12 cellular contexts compared by ENCODE assay signal in genomic region chr10:74921744-74922143, GRCh38.
DNase-seq lines count a peak whose midpoint lies in the region; ATAC-seq, FAIRE-seq and TF ChIP-seq lines count a peak whose summit lies in the region.
"Had no signal": no experiment of that assay in that cellular context is flagged by ENCODE, and none has a peak within 500 bp of the region (broad histone marks: within the 10 kb centered on the region; RNA-seq: fewer than 3 reads in every experiment).

No MANE protein-coding gene starts in this region.

- no peaks in the 10 kb centered on the region for H3K36me3 ChIP-seq in K562 (ENCODE audit: control insufficient read depth, insufficient read depth, low read length)
- H3K36me3 ChIP-seq in pancreas = no peaks in the 10 kb centered on the region

- POLR2A ChIA-PET in K562 (lab: Yijun Ruan, JAX) = interaction anchor here (0.8 to 2.4 kb wide), 7 partner anchors 9 to 90 kb away, joined by 3 to 9 read pairs (median 3); no protein-coding TSS in a partner anchor

- in situ Hi-C loops in G401 (cut with HindIII; ENCODE audit: low sequenced_read_pairs) = no loop called here
- in situ Hi-C loops in K562 (cut with MboI) = no loop called here

- BruUV-seq in K562 (replicated peaks; lab: Mats Ljungman, UMichigan) = no TSS peak

- no peak for TF ChIP-seq POLR2A in K562 (conservative IDR thresholded peaks at IDR 0.05)

- H3K4me1 ChIP-seq in K562 (replicated peaks in 1 of 2; ENCODE audit: control insufficient read depth in 2 of 2, insufficient read depth in 2 of 2, low read length in 2 of 2) (peaks cover 9 to 14% of the 10 kb centered on the region in 2 experiments; a peak in 3 of 5 replicates), pancreas (peaks cover 48 to 52% (median 49%) of the 10 kb centered on the region in 3 donors)

- 3% methylated on average over 2 of the region's 2 CpGs for WGBS in K562 (ENCODE audit: insufficient coverage, low coverage, missing lambda C conversion rate)
- WGBS in pancreas, 2 donors = 14% methylated on average over 2 of the region's 2 CpGs

- H3K27ac ChIP-seq in K562 (ENCODE audit: extremely low read depth, low read depth, low read length) = no peak overlapping the region
- H3K27ac ChIP-seq in pancreas = peak overlapping the region in 1 of 4 donors; percentile 29

- FAIRE-seq in K562 (lab: Jason Lieb, UNC) = peak; percentile 49
- FAIRE-seq in pancreas (lab: Jason Lieb, UNC) = no peak
- FAIRE-seq: colon, H1 had no signal

- no peak overlapping the region for H3K9ac ChIP-seq in K562 (ENCODE audit: insufficient read depth in 1 of 2, low read depth in 2 of 2, low read length in 2 of 2)

- CTCF ChIA-PET in K562 (lab: Yijun Ruan, JAX; ENCODE audit: low intra/inter-chr PET ratio) = no interaction called here

- no peaks in the 10 kb centered on the region for H3K9me1 ChIP-seq in K562 (ENCODE audit: control insufficient read depth, insufficient read depth, low read length)

- no peak overlapping the region for H2AFZ ChIP-seq in K562 (ENCODE audit: low read depth, low read length)

- ATAC-seq in K562 (peak; percentile 73), pancreas (peak in 3 of 4 donors; percentile 7 to 44 (median 20)), GM18870 (IDR thresholded peaks at IDR 0.05; ENCODE audit: unreplicated experiment) (no peak)
- ATAC-seq in stimulated activated naive CD8-positive, alpha-beta T cell treated with anti-CD3 and anti-CD28 coated beads, Interleukin-15, Interleukin-2, amounts not matched to agents 100 U/mL and 50 U/mL, for 24 hours = no peak

- intact Hi-C loops in K562 (cut with micrococcal nuclease) = no loop called here
- intact Hi-C loops in pancreas (cut with DNase I) = no loop called here

- no peak overlapping the region for H3K4me3 ChIP-seq in K562
- H3K4me3 ChIP-seq in pancreas = no peak overlapping the region

- TF ChIP-seq CTCF in K562 (IDR thresholded peaks at IDR 0.05 in 2 of 3, conservative IDR thresholded peaks at IDR 0.05 in 1 of 3; ENCODE audit: insufficient read depth in 2 of 3, low read depth in 1 of 3, low read length in 3 of 3) (no peak), pancreas (IDR thresholded peaks at IDR 0.05) (no peak)

- H3K79me2 ChIP-seq in K562 (ENCODE audit: control insufficient read depth, insufficient read depth, low read length) = no peaks in the 10 kb centered on the region

- H3K4me2 ChIP-seq in K562 (ENCODE audit: insufficient read depth, low read length) = no peak overlapping the region; the same call in 1 of the 2 replicates

- TF ChIP-seq EP300 in K562 (IDR thresholded peaks at IDR 0.05; ENCODE audit: low read length) = peak; percentile 53

- H3K9me3 ChIP-seq in K562 (replicated peaks; ENCODE audit: control insufficient read depth, insufficient read depth, low read depth, low read length) (no peaks in the 10 kb centered on the region), pancreas (no peaks in the 10 kb centered on the region)

- H4K20me1 ChIP-seq in K562 (replicated peaks; ENCODE audit: control insufficient read depth, insufficient read depth, low read length) = no peaks in the 10 kb centered on the region

- DNase-seq in G401 (ENCODE audit: low spot score) (peak; percentile 75), NCI-H226 (peak; percentile 13), K562 (ENCODE audit: extremely low read depth in 1 of 4, low spot score in 3 of 4) (peak; percentile 34 to 67 (median 52)), pancreas (no peak), NCI-H1436 treated with DMSO at 0.1 percent for 48 hours (lab: John Stamatoyannopoulos, UW) (no peak)
- no peak for DNase-seq in stimulated activated naive CD8-positive, alpha-beta T cell treated with anti-CD3 and anti-CD28 coated beads, Interleukin-15, Interleukin-2, amounts not matched to agents 100 U/mL and 50 U/mL, for 24 hours
- DNase-seq: activated CD4-positive, alpha-beta T cell treated with anti-CD3 and anti-CD28 coated beads, Interleukin-2, amount 50 U/mL, for 1 hour; activated naive CD4-positive, alpha-beta T cell; islet precursor cell had no signal

- no peak for TF ChIP-seq RAD21 in K562 (CRISPR knock-in tag; conservative IDR thresholded peaks at IDR 0.05 in 1 of 2, IDR thresholded peaks at IDR 0.05 in 1 of 2)

- H3K27me3 ChIP-seq in K562 (ENCODE audit: control insufficient read depth in 2 of 2, insufficient read depth in 2 of 2, low read length in 2 of 2) (no peaks in the 10 kb centered on the region), pancreas (no peaks in the 10 kb centered on the region)

TF ChIP-seq in K562, 482 proteins besides CTCF, POLR2A, EP300 and RAD21 (continues in another document):
- TF ChIP-seq MAX (CRISPR knock-in tag; IDR thresholded peaks at IDR 0.05) (0 out of 2 replicates have a peak, but pooled peaks have one; percentile 39), STAT5A (IDR thresholded peaks at IDR 0.05; ENCODE audit: borderline replicate concordance, low read length) (peak; percentile 32; the same call in 1 of the 2 replicates), CBFA2T3 (IDR thresholded peaks at IDR 0.05) (peak; percentile 89), ZBTB2 (IDR thresholded peaks at IDR 0.05) (no peak), BHLHE40 (IDR thresholded peaks at IDR 0.05; ENCODE audit: low read length) (peak; percentile 68), KLF16 (IDR thresholded peaks at IDR 0.05) (peak; percentile 77), CGGBP1 (CRISPR knock-in tag; IDR thresholded peaks at IDR 0.05) (no peak), HDAC8 (tag; IDR thresholded peaks at IDR 0.05) (no peak), NCOR1 (IDR thresholded peaks at IDR 0.05) (peak; percentile 51; the same call in 1 of the 2 replicates), THRB (CRISPR knock-in tag; conservative IDR thresholded peaks at IDR 0.05) (0 out of 2 replicates have a peak, but pooled peaks have one; percentile 18), ERF (CRISPR knock-in tag; IDR thresholded peaks at IDR 0.05) (0 out of 2 replicates have a peak, but pooled peaks have one; percentile 25), PBX2 (CRISPR knock-in tag; IDR thresholded peaks at IDR 0.05; ENCODE audit: low read depth) (no peak), PBX2 (tag; conservative IDR thresholded peaks at IDR 0.05; ENCODE audit: low read depth) (peak; percentile 75), CTBP1 (IDR thresholded peaks at IDR 0.05; ENCODE audit: borderline replicate concordance) (peak; percentile 16; the same call in 1 of the 2 replicates)

Comparison
In these comparisons a context has a peak if more than half of its experiments do, and no peak if none do; other contexts are left out.
1. DNase-seq: peak in G401 (single experiment), NCI-H226 (single experiment) and K562 (4 of 4); none in pancreas (0 of 6), stimulated activated naive CD8-positive, alpha-beta T cell treated with anti-CD3 and anti-CD28 coated beads, Interleukin-15, Interleukin-2, amounts not matched to agents 100 U/mL and 50 U/mL, for 24 hours (single experiment) and NCI-H1436 treated with DMSO at 0.1 percent for 48 hours (single experiment).
2. ATAC-seq: peak in K562 (single experiment) and pancreas (3 of 4); none in stimulated activated naive CD8-positive, alpha-beta T cell treated with anti-CD3 and anti-CD28 coated beads, Interleukin-15, Interleukin-2, amounts not matched to agents 100 U/mL and 50 U/mL, for 24 hours (single experiment) and GM18870 (single experiment).